Comparison of ENCODE assay signal across 8 cellular contexts in the genomic region with DNA sequence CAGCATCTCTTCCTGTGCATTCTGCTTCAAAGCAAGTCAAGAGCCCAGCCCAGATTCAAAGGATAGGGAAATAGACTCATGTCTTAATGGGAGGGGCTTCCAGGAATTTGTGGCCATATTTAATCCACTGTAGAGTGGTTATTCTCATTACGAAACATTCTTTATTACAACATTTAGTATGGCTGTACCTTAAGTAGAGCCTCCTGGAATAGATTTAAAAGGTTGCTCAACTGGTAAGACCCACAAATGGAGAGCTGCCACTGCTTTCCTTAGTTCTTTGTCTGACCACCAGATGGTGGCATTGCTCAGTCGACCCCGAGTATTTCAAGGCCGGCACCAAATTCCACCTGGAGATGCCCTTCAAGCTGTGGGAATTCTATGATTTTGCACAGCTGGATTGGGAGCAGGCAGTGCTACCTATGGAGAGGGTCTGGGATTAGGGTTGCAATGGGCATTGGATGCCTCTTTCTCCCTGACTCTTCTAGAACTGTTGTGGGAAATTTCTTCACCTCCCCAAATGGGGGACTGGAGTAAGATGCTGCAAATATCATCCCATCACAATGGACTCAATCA.
DNase-seq lines count a peak whose midpoint lies in the region; ATAC-seq and TF ChIP-seq lines count a peak whose summit lies in the region.

No MANE protein-coding gene starts in this region.

- peak; percentile 58 to 87 (median 64) for TF ChIP-seq CTCF in tibial nerve (IDR thresholded peaks at IDR 0.05)

- H3K9me3 ChIP-seq in naive thymus-derived CD4-positive, alpha-beta T cell (ENCODE audit: control insufficient read depth in 2 of 3, low read length in 3 of 3): peaks cover 0 to 4% (median 0%) of the 10 kb centered on the region in 3 experiments
- no peaks in the 10 kb centered on the region for H3K9me3 ChIP-seq in tibial nerve

- intact Hi-C loops in naive thymus-derived CD4-positive, alpha-beta T cell (cut with micrococcal nuclease): loop anchor here (1.0 to 10.0 kb wide), 18 partner anchors 28 to 1394 kb away; partner anchors contain the start of genes BBIP1 (in 2 of the 2), SHOC2 (in 2 of the 2), ADRA2A (in 1 of the 2) and SMNDC1 (in 1 of the 2)

- ATAC-seq in HG03354 (IDR thresholded peaks at IDR 0.05; ENCODE audit: poor library complexity, severe bottlenecking, unreplicated experiment) (peak; percentile 65), esophagus mucosa (peak; percentile 97)
- ATAC-seq in naive thymus-derived CD4-positive, alpha-beta T cell: peak; percentile 55

- peaks cover 5 to 47% of the 10 kb centered on the region in 2 donors for H3K4me1 ChIP-seq in naive thymus-derived CD4-positive, alpha-beta T cell (ENCODE audit: control insufficient read depth in 2 of 2, insufficient read depth in 2 of 2, low read length in 2 of 2)
- H3K4me1 ChIP-seq in tibial nerve: peaks cover 0 to 5% (median 0%) of the 10 kb centered on the region in 4 donors

- H3K9me3 Mint-ChIP-seq in naive thymus-derived CD4-positive, alpha-beta T cell: peaks cover 0 to 15% (median 9%) of the 10 kb centered on the region in 11 donors

- H3K4me3 ChIP-seq in naive thymus-derived CD4-positive, alpha-beta T cell (ENCODE audit: low read length): no peak overlapping the region
- no peak overlapping the region for H3K4me3 ChIP-seq in tibial nerve

- TF ChIP-seq EP300 in tibial nerve (IDR thresholded peaks at IDR 0.05): no peak

- TF ChIP-seq POLR2A in tibial nerve (IDR thresholded peaks at IDR 0.05): no peak

- peak overlapping the region in 8 of 9 donors; percentile 51 to 94 (median 88) for H3K27ac Mint-ChIP-seq in naive thymus-derived CD4-positive, alpha-beta T cell

- POLR2A ChIA-PET in naive thymus-derived CD4-positive, alpha-beta T cell (lab: Charles Lee): interaction anchor here (0.6 to 1.1 kb wide), 5 partner anchors 56 to 150 kb away, joined by 3 to 5 read pairs (median 3); no protein-coding TSS in a partner anchor

- DNase-seq in activated gamma-delta T cell treated with Interleukin-2 at 50 U/mL for 16 hours (peak; percentile 40), activated gamma-delta T cell (lab: John Stamatoyannopoulos, UW) (no peak), NCI-H774 (lab: John Stamatoyannopoulos, UW) (peak; percentile 21), activated T-cell treated with anti-CD3 and anti-CD28 coated beads for 1 hour (ENCODE audit: low read depth) (peak; percentile 25), tibial nerve (ENCODE audit: low spot score in 2 of 2) (peak in 1 of 2 donors; percentile 76)
- peak in 8 of 9 donors; percentile 31 to 56 (median 46) for DNase-seq in naive thymus-derived CD4-positive, alpha-beta T cell

- no peaks in the 10 kb centered on the region for H3K27me3 Mint-ChIP-seq in naive thymus-derived CD4-positive, alpha-beta T cell

- CTCF ChIA-PET in naive thymus-derived CD4-positive, alpha-beta T cell (lab: Charles Lee): interaction anchor here (0.6 to 4.1 kb wide), 15 partner anchors 9 to 461 kb away, joined by 3 to 21 read pairs (median 4); no protein-coding TSS in a partner anchor

- H3K36me3 ChIP-seq in naive thymus-derived CD4-positive, alpha-beta T cell (ENCODE audit: control insufficient read depth in 2 of 3, insufficient read depth in 3 of 3, low read length in 3 of 3): no peaks in the 10 kb centered on the region
- H3K36me3 ChIP-seq in tibial nerve: no peaks in the 10 kb centered on the region

- 7 to 14% methylated on average over 3 to 4 of the region's 4 CpGs for WGBS in tibial nerve, 2 donors

- no peak overlapping the region for H3K4me3 Mint-ChIP-seq in naive thymus-derived CD4-positive, alpha-beta T cell

- H3K27ac ChIP-seq in naive thymus-derived CD4-positive, alpha-beta T cell (ENCODE audit: low read depth, low read length): no peak overlapping the region
- no peak overlapping the region for H3K27ac ChIP-seq in tibial nerve

- H3K4me1 Mint-ChIP-seq in naive thymus-derived CD4-positive, alpha-beta T cell: peaks cover 23 to 95% (median 87%) of the 10 kb centered on the region in 7 donors

- no peaks in the 10 kb centered on the region for H3K27me3 ChIP-seq in naive thymus-derived CD4-positive, alpha-beta T cell (ENCODE audit: control insufficient read depth in 2 of 2, insufficient read depth in 2 of 2, low read length in 2 of 2)
- H3K27me3 ChIP-seq in tibial nerve: no peaks in the 10 kb centered on the region

- peaks cover 0 to 12% (median 5%) of the 10 kb centered on the region in 5 donors for H3K36me3 Mint-ChIP-seq in naive thymus-derived CD4-positive, alpha-beta T cell
